ENCODE assay signal across 8 cellular contexts in the genomic region with DNA sequence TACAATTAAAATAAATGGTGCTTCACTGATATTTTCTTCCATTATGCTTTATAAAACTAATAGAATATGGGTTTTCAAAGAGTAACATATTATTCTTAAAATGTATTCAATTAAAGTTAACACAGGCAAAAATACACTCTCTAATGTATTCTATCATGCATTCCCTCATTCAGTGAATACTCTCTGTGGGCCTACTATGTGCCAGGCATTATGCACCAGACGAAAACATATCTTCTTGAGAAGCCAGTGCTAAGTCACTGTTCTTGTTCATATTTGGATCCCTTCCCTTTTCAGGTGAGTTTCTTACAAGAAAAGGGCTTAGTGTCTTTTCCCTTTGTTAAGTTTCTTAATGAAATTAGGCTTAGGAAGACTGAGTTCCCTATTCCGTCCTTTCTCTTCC.
"Had no signal": no experiment of that assay in that cellular context is flagged by ENCODE, and none has a peak within 500 bp of the region (broad histone marks: within the 10 kb centered on the region; RNA-seq: fewer than 3 reads in every experiment).

No MANE protein-coding gene starts in this region.

- H3K9me3 Mint-ChIP-seq: GM23338, H9, IgD-negative memory B cell had no signal

- H3K4me3 ChIP-seq: GM23338 had no signal

- H3K27me3 Mint-ChIP-seq: IgD-negative memory B cell had no signal

- H3K4me1 Mint-ChIP-seq: H9 had no signal

- H3K4me2 ChIP-seq: GM23338 had no signal

- FAIRE-seq: H1, H54, HTR-8/SVneo had no signal

- DNase-seq: H9, HCEC 1CT, KG1 had no signal

- H3K27ac Mint-ChIP-seq: GM23338, H9, IgD-negative memory B cell had no signal

- H2AFZ ChIP-seq: GM23338 had no signal

- ATAC-seq: GM23338 had no signal

- H3K4me3 Mint-ChIP-seq: GM23338, H9 had no signal
